Comparison of ENCODE assay signal across 9 cellular contexts in the genomic region with DNA sequence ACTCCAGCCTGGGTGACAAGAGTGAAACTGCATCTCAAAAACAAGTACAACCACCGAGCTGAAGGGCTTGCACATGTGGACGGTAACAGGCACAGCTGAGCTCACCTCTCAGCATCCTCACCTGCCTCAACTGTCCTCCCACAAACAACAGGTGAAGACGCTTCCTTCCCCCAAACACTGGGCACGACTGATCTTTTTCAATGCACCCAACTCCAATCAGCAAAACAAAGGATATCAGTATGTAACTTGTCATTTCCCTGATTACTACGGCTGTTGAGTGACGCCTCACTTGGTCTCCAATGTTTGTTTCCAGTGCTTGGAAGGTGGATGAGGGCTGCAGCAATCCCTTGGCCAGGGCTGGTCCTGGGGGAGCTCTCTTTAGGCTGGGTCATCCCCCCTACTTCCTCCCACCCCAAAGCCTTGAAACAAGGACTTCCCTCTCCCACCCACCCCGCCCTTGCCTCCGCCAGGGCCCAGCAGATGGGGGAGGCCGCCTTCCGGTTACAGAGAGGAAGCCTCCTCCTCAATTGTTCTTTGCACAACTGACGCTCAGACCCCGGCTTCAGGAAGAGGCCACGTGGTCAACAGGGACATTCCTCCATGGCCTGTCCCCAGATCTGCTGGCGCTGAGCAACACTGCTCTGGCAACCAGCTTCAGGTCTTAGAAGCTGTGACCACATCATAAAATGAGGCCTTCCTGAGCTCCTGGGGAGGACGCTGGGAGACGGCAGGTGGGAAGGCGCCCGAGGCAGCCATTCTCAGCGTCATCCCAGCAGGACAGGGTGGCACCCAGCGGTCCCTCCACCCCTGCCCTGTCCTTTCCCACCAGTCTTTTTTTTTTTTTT. TPM values are rescaled to one million over a fixed set of nuclear protein-coding genes. Genes with fewer than 3 reads are reported as not detected.
A peak's percentile ranks its signal among the peaks of the same experiment; 100 is the strongest.
DNase-seq lines count a peak whose midpoint lies in the region; ATAC-seq and TF ChIP-seq lines count a peak whose summit lies in the region.
"Had no signal": no experiment of that assay in that cellular context is flagged by ENCODE, and none has a peak within 500 bp of the region (broad histone marks: within the 10 kb centered on the region; RNA-seq: fewer than 3 reads in every experiment).

No MANE protein-coding gene starts in this region.

- peak overlapping the region; percentile 99 for H3K27ac Mint-ChIP-seq in activated CD4-positive, alpha-beta T cell treated with anti-CD3 and anti-CD28 coated beads, Interleukin-2, amount 10 ng/mL, durations not matched to agents 24 days and 14 days

- H3K9me3 Mint-ChIP-seq in activated CD4-positive, alpha-beta T cell treated with anti-CD3 and anti-CD28 coated beads, Interleukin-2, amount 10 ng/mL, durations not matched to agents 24 days and 14 days, result no peaks in the 10 kb centered on the region

- peak; percentile 87 for DNase-seq in activated CD4-positive, alpha-beta T cell treated with anti-CD3 and anti-CD28 coated beads, Interleukin-2, amount 10 ng/mL, durations not matched to agents 24 days and 14 days
- no peak for DNase-seq in activated CD4-positive, alpha-beta T cell treated with anti-CD3 and anti-CD28 coated beads, Interleukin-2, amount 50 U/mL, for 1 hour
- DNase-seq in activated naive CD4-positive, alpha-beta T cell treated with Interleukin-2 at 50 U/mL for 16 hours, result peak; percentile 47
- peak; percentile 86 to 89 for DNase-seq in left lung
- DNase-seq in upper lobe of right lung, result peak; percentile 86

- peaks cover 57% of the 10 kb centered on the region for H3K4me1 Mint-ChIP-seq in activated CD4-positive, alpha-beta T cell treated with anti-CD3 and anti-CD28 coated beads, Interleukin-2, amount 10 ng/mL, durations not matched to agents 24 days and 14 days

- H3K9me3 ChIP-seq in left lung (no peaks in the 10 kb centered on the region), upper lobe of right lung (no peaks in the 10 kb centered on the region)

- H3K27me3 ChIP-seq in left lung, result no peaks in the 10 kb centered on the region
- no peaks in the 10 kb centered on the region for H3K27me3 ChIP-seq in upper lobe of right lung

- H3K27ac ChIP-seq in left lung, result peak overlapping the region; percentile 85 to 87
- peak overlapping the region; percentile 84 for H3K27ac ChIP-seq in upper lobe of right lung
- H3K27ac ChIP-seq: epithelial cell of prostate had no signal

- H3K4me3 Mint-ChIP-seq in activated CD4-positive, alpha-beta T cell treated with anti-CD3 and anti-CD28 coated beads, Interleukin-2, amount 10 ng/mL, durations not matched to agents 24 days and 14 days, result peak overlapping the region; percentile 87

- H3K4me1 ChIP-seq in left lung (peaks cover 4 to 93% of the 10 kb centered on the region in 2 donors), upper lobe of right lung (peaks cover 47% of the 10 kb centered on the region)

- ATAC-seq in left lung (peak; percentile 59), upper lobe of right lung (peak; percentile 73), GM21360 (IDR thresholded peaks at IDR 0.05; ENCODE audit: unreplicated experiment) (no peak), HG02981 (IDR thresholded peaks at IDR 0.05; ENCODE audit: unreplicated experiment) (no peak), GM18502 (IDR thresholded peaks at IDR 0.05; ENCODE audit: poor library complexity, unreplicated experiment) (no peak)

- H3K4me3 ChIP-seq in left lung (peak overlapping the region in 1 of 2 donors; percentile 18), upper lobe of right lung (peak overlapping the region; percentile 21)

- H3K36me3 Mint-ChIP-seq in activated CD4-positive, alpha-beta T cell treated with anti-CD3 and anti-CD28 coated beads, Interleukin-2, amount 10 ng/mL, durations not matched to agents 24 days and 14 days (ENCODE audit: low read depth), result peaks cover 58% of the 10 kb centered on the region

- no peak for TF ChIP-seq CTCF in left lung (IDR thresholded peaks at IDR 0.05)
- no peak for TF ChIP-seq CTCF in upper lobe of right lung (IDR thresholded peaks at IDR 0.05)

- H3K36me3 ChIP-seq in left lung, result no peaks in the 10 kb centered on the region
- H3K36me3 ChIP-seq in upper lobe of right lung, result no peaks in the 10 kb centered on the region

- intact Hi-C loops in activated CD4-positive, alpha-beta T cell treated with anti-CD3 and anti-CD28 coated beads, Interleukin-2, amount 10 ng/mL, durations not matched to agents 24 days and 14 days (cut with micrococcal nuclease), result loop anchor here (1.0 to 10.0 kb wide), 4 partner anchors 32 to 464 kb away; partner anchors contain the start of gene POMT1
- intact Hi-C loops in left lung (cut with DNase I), result no loop called here
- intact Hi-C loops in upper lobe of right lung (cut with DNase I), result no loop called here

- H3K27me3 Mint-ChIP-seq in activated CD4-positive, alpha-beta T cell treated with anti-CD3 and anti-CD28 coated beads, Interleukin-2, amount 10 ng/mL, durations not matched to agents 24 days and 14 days, result no peaks in the 10 kb centered on the region

RNA-seq across cellular contexts. Expression of gene FAM78A, which starts 5.9 kb away (rescaled TPM):
- total RNA-seq in activated CD4-positive, alpha-beta T cell treated with anti-CD3 and anti-CD28 coated beads, Interleukin-2, amount 10 ng/mL, durations not matched to agents 24 days and 14 days, result 51.6 and 55.1 TPM in 2 replicates
- 10 to 100 TPM in 1 of 2 donors, 1 to 10 TPM in 1; 7.8 to 18.1 TPM for total RNA-seq in left lung
- 14.8 TPM for total RNA-seq in upper lobe of right lung

RNA-seq across cellular contexts. Expression of gene PLPP7, which starts 19.1 kb away (rescaled TPM):
- total RNA-seq in activated CD4-positive, alpha-beta T cell treated with anti-CD3 and anti-CD28 coated beads, Interleukin-2, amount 10 ng/mL, durations not matched to agents 24 days and 14 days, result not detected in 2 replicates
- total RNA-seq in left lung (1 to 10 TPM; 1.6 to 2.3 TPM), upper lobe of right lung (1.5 TPM)

Comparison
In these comparisons a context has a peak if more than half of its experiments do, and no peak if none do; other contexts are left out.
1. ATAC-seq: peak in left lung (single experiment) and upper lobe of right lung (single experiment); none in GM21360 (single experiment), HG02981 (single experiment) and GM18502 (single experiment).